10 cellular contexts compared by ENCODE assay signal in genomic region chr19:58058428-58058827, GRCh38. TPM values are rescaled to one million over a fixed set of nuclear protein-coding genes. Genes with fewer than 3 reads are reported as not detected.
DNase-seq lines count a peak whose midpoint lies in the region; ATAC-seq and TF ChIP-seq lines count a peak whose summit lies in the region.
"Had no signal": no experiment of that assay in that cellular context is flagged by ENCODE, and none has a peak within 500 bp of the region (broad histone marks: within the 10 kb centered on the region; RNA-seq: fewer than 3 reads in every experiment).

No MANE protein-coding gene starts in this region.

- intact Hi-C loops in lower lobe of right lung (cut with DNase I): no loop called here

- H3K4me2 ChIP-seq in DND-41 (ENCODE audit: insufficient read depth, low read length): peak overlapping the region; percentile 79

- H3K27me3 ChIP-seq in DND-41 (ENCODE audit: insufficient read depth, low read length, poor library complexity): no peaks in the 10 kb centered on the region
- no peaks in the 10 kb centered on the region for H3K27me3 ChIP-seq in lower lobe of right lung (ENCODE audit: low read depth)

- peak overlapping the region; percentile 80 for H3K9ac ChIP-seq in DND-41 (ENCODE audit: low read depth, low read length)

- TF ChIP-seq CTCF in DND-41 (IDR thresholded peaks at IDR 0.05; ENCODE audit: borderline replicate concordance, extremely low read depth, low read length, poor library complexity, severe bottlenecking): no peak
- no peak for TF ChIP-seq CTCF in lower lobe of right lung (IDR thresholded peaks at IDR 0.05)

- peaks cover 10% of the 10 kb centered on the region for H3K79me2 ChIP-seq in DND-41 (ENCODE audit: insufficient read depth, low read length)

- DNase-seq in DND-41: no peak
- DNase-seq in lower lobe of right lung: no peak
- DNase-seq in NOMO-1 (lab: John Stamatoyannopoulos, UW; ENCODE audit: unreplicated experiment in 2 of 2): no peak
- DNase-seq in dermis blood vessel endothelial cell: no peak
- DNase-seq in central memory CD4-positive, alpha-beta T cell: no peak
- DNase-seq in cerebellum (ENCODE audit: low spot score): no peak

- H3K9me3 ChIP-seq in DND-41 (ENCODE audit: insufficient read depth, low read length, severe bottlenecking): peaks cover 8% of the 10 kb centered on the region
- H3K9me3 ChIP-seq in lower lobe of right lung: peaks cover 9% of the 10 kb centered on the region

- peak overlapping the region in 1 of 2 experiments; percentile 76; a peak in 2 of 4 replicates for H3K4me3 ChIP-seq in DND-41 (ENCODE audit: low read depth in 1 of 2, low read length in 2 of 2)
- peak overlapping the region; percentile 65 for H3K4me3 ChIP-seq in lower lobe of right lung
- H3K4me3 ChIP-seq in skin epidermis: no peak overlapping the region
- H3K4me3 ChIP-seq: SK-N-MC had no signal

- peak overlapping the region; percentile 82 for H3K27ac ChIP-seq in DND-41 (ENCODE audit: low read length)
- peak overlapping the region; percentile 98 for H3K27ac ChIP-seq in angular gyrus (ENCODE audit: low read depth, low read length)
- H3K27ac ChIP-seq in lower lobe of right lung: peak overlapping the region; percentile 87
- peak overlapping the region in 11 of 21 experiments; percentile 87 to 94 (median 91) for H3K27ac ChIP-seq in skin epidermis
- H3K27ac ChIP-seq: SK-N-MC had no signal

- peak overlapping the region; percentile 71 for H2AFZ ChIP-seq in DND-41 (ENCODE audit: low read depth, low read length)

- ATAC-seq in DND-41 (ENCODE audit: insufficient read depth, low read depth) (no peak), lower lobe of right lung (no peak)

- no peaks in the 10 kb centered on the region for H4K20me1 ChIP-seq in DND-41 (ENCODE audit: insufficient read depth, low read length)

- H3K4me1 ChIP-seq in DND-41 (ENCODE audit: insufficient read depth, low read length) (peaks cover 19% of the 10 kb centered on the region), lower lobe of right lung (no peaks in the 10 kb centered on the region)

- H3K36me3 ChIP-seq in DND-41 (ENCODE audit: insufficient read depth, low read length) (peaks cover 31% of the 10 kb centered on the region), lower lobe of right lung (no peaks in the 10 kb centered on the region)

RNA-seq across cellular contexts. Expression of gene ZNF135, which starts 0.7 kb away (rescaled TPM):
- total RNA-seq in lower lobe of right lung (3.6 TPM), dermis blood vessel endothelial cell (1.7 and 2.4 TPM in 2 replicates), cerebellum (19.3 TPM)

RNA-seq across cellular contexts. Expression of gene ZSCAN1, which starts 24.6 kb away (rescaled TPM):
- total RNA-seq in lower lobe of right lung: not detected
- total RNA-seq in dermis blood vessel endothelial cell: not detected in 2 replicates
- total RNA-seq in cerebellum: 0.36 TPM
- total RNA-seq: activated CD8-positive, alpha-beta memory T cell treated with anti-CD3 and anti-CD28 coated beads for 36 hours had no signal

RNA-seq across cellular contexts. Expression of gene ZSCAN18, which starts 39.6 kb away (rescaled TPM):
- total RNA-seq in lower lobe of right lung (44.2 TPM), dermis blood vessel endothelial cell (44.4 and 45.1 TPM in 2 replicates), cerebellum (78.6 TPM)

RNA-seq across cellular contexts. Expression of gene ZNF606, which starts 55.8 kb away (rescaled TPM):
- 16.1 TPM for total RNA-seq in lower lobe of right lung
- total RNA-seq in dermis blood vessel endothelial cell: 13.3 and 16.7 TPM in 2 replicates
- total RNA-seq in cerebellum: 55.9 TPM
